Comparison of ENCODE assay signal across 8 cellular contexts in genomic region chr9:73715591-73715990, GRCh38.
"Had no signal": no experiment of that assay in that cellular context is flagged by ENCODE, and none has a peak within 500 bp of the region (broad histone marks: within the 10 kb centered on the region; RNA-seq: fewer than 3 reads in every experiment).

No MANE protein-coding gene starts in this region.

- ATAC-seq: GM23338, HCT116, HepG2 had no signal

- FAIRE-seq: H1, H54, HepG2 had no signal

- DNase-seq: H9, HFFc6, KBM-7 had no signal
